ENCODE assay signal across 8 cellular contexts in genomic region chr7:148084138-148084537, GRCh38.
A peak's percentile ranks its signal among the peaks of the same experiment; 100 is the strongest.
DNase-seq lines count a peak whose midpoint lies in the region; ATAC-seq and TF ChIP-seq lines count a peak whose summit lies in the region.

No MANE protein-coding gene starts in this region.

- H3K27me3 Mint-ChIP-seq in activated T-cell treated with anti-CD3 and anti-CD28 coated beads, Interleukin-2, amount 50 U/mL, for 72 hours (ENCODE audit: low read depth) = peaks cover 5% of the 10 kb centered on the region
- peaks cover 3% of the 10 kb centered on the region for H3K27me3 Mint-ChIP-seq in activated T-cell treated with anti-CD3 and anti-CD28 coated beads, Interleukin-2, amount 50 U/mL, for 4 hours (ENCODE audit: low read depth)

- no peak overlapping the region for H3K27ac Mint-ChIP-seq in activated T-cell treated with anti-CD3 and anti-CD28 coated beads, Interleukin-2, amount 50 U/mL, for 72 hours

- H3K4me3 Mint-ChIP-seq in activated T-cell treated with anti-CD3 and anti-CD28 coated beads, Interleukin-2, amount 50 U/mL, for 72 hours = no peak overlapping the region
- no peak overlapping the region for H3K4me3 Mint-ChIP-seq in activated T-cell treated with anti-CD3 and anti-CD28 coated beads, Interleukin-2, amount 50 U/mL, for 4 hours

- no peak for ATAC-seq in activated T-cell treated with anti-CD3 and anti-CD28 coated beads, Interleukin-2, amount 50 U/mL, for 72 hours (replicated peaks in 1 of 2)
- no peak for ATAC-seq in activated T-cell treated with anti-CD3 and anti-CD28 coated beads, Interleukin-2, amount 50 U/mL, for 4 hours
- ATAC-seq in HG03135 (IDR thresholded peaks at IDR 0.05; ENCODE audit: unreplicated experiment) = peak; percentile 71

- H3K4me3 ChIP-seq in astrocyte of the cerebellum (ENCODE audit: low read depth, low read length) = no peak overlapping the region

- H3K4me1 Mint-ChIP-seq in activated T-cell treated with anti-CD3 and anti-CD28 coated beads, Interleukin-2, amount 50 U/mL, for 72 hours (ENCODE audit: low read depth) = no peaks in the 10 kb centered on the region
- no peaks in the 10 kb centered on the region for H3K4me1 Mint-ChIP-seq in activated T-cell treated with anti-CD3 and anti-CD28 coated beads, Interleukin-2, amount 50 U/mL, for 4 hours (ENCODE audit: low read depth)

- TF ChIP-seq CTCF in astrocyte of the cerebellum (IDR thresholded peaks at IDR 0.05; ENCODE audit: low read depth, low read length, missing control alignments) = peak; percentile 63

- in situ Hi-C loops in astrocyte of the cerebellum (cut with HindIII; ENCODE audit: low sequenced_read_pairs) = no loop called here

- peak; percentile 3 to 27 for DNase-seq in activated T-cell treated with anti-CD3 and anti-CD28 coated beads, Interleukin-2, amount 50 U/mL, for 72 hours
- DNase-seq in activated T-cell treated with anti-CD3 and anti-CD28 coated beads, Interleukin-2, amount 50 U/mL, for 4 hours = no peak
- DNase-seq in NCI-H345 treated with DMSO at 0.1 percent for 48 hours (lab: John Stamatoyannopoulos, UW; ENCODE audit: unreplicated experiment) (peak; percentile 67), astrocyte of the cerebellum (ENCODE audit: low read depth) (peak; percentile 24), iPS-NIHi7 (ENCODE audit: extremely low spot score) (peak; percentile 70), superior temporal gyrus (ENCODE audit: extremely low spot score) (peak; percentile 93), NK-92 (lab: John Stamatoyannopoulos, UW; ENCODE audit: unreplicated experiment) (no peak)

- no peaks in the 10 kb centered on the region for H3K36me3 Mint-ChIP-seq in activated T-cell treated with anti-CD3 and anti-CD28 coated beads, Interleukin-2, amount 50 U/mL, for 72 hours (ENCODE audit: insufficient read depth in 2 of 2)
- no peaks in the 10 kb centered on the region for H3K36me3 Mint-ChIP-seq in activated T-cell treated with anti-CD3 and anti-CD28 coated beads, Interleukin-2, amount 50 U/mL, for 4 hours (ENCODE audit: insufficient read depth)

- H3K9me3 Mint-ChIP-seq in activated T-cell treated with anti-CD3 and anti-CD28 coated beads, Interleukin-2, amount 50 U/mL, for 72 hours = no peaks in the 10 kb centered on the region
- H3K9me3 Mint-ChIP-seq in activated T-cell treated with anti-CD3 and anti-CD28 coated beads, Interleukin-2, amount 50 U/mL, for 4 hours = peaks cover 8% of the 10 kb centered on the region

Comparison
In these comparisons a context has a peak if more than half of its experiments do, and no peak if none do; other contexts are left out.
1. DNase-seq: peak in activated T-cell treated with anti-CD3 and anti-CD28 coated beads, Interleukin-2, amount 50 U/mL, for 72 hours (2 of 2), NCI-H345 treated with DMSO at 0.1 percent for 48 hours (single experiment), astrocyte of the cerebellum (single experiment), iPS-NIHi7 (single experiment) and superior temporal gyrus (single experiment); none in activated T-cell treated with anti-CD3 and anti-CD28 coated beads, Interleukin-2, amount 50 U/mL, for 4 hours (single experiment) and NK-92 (single experiment).